Comparison of ENCODE assay signal across 10 cellular contexts in the genomic region with DNA sequence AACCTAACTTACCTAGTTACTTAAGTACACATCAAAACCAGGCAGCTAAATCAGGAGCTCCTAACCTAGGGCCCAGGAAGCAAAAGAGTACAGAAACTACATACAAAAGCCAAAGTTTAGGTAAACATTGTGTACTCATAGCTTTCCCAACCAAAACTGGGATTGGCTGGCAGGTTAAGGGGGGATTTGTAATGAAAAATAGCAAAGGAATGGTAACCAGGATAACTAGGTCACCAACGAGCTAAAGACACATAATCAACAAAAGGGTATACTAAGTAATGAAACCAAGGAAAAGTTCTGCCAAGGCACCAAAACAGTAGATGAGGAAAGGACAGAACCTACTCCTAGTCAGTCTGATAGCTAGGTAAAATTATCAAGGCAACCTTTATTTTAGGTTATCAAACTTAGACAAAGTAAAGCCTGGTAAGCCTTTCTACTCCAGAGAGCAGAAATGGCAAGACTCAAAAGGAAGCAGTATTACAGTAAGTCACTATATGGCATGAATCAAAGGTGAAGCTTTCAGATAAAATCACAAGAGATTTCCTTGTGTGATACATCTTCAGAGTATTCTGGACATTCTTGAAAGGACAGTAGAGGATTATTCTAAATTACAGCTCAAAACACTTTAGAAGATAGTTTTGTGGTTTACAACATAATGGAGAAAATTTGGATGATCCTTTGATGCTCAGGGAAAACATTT. TPM values are rescaled to one million over a fixed set of nuclear protein-coding genes. Genes with fewer than 3 reads are reported as not detected.
DNase-seq lines count a peak whose midpoint lies in the region; ATAC-seq, FAIRE-seq and TF ChIP-seq lines count a peak whose summit lies in the region.
"Had no signal": no experiment of that assay in that cellular context is flagged by ENCODE, and none has a peak within 500 bp of the region (broad histone marks: within the 10 kb centered on the region; RNA-seq: fewer than 3 reads in every experiment).

No MANE protein-coding gene starts in this region.

- TF ChIP-seq RAD21 in GM12878 (IDR thresholded peaks at IDR 0.05; ENCODE audit: insufficient read depth, low read depth, low read length): no peak

- CTCF ChIA-PET in GM12878 (lab: Yijun Ruan, JAX): interaction anchor here (0.9 to 9.3 kb wide), 8 partner anchors 9 to 688 kb away, joined by 3 to 87 read pairs (median 3); partner anchors contain the start of gene TRA2B

- no TSS peak for BruUV-seq in GM12878 (replicated peaks; lab: Mats Ljungman, UMichigan)

- no peak for TF ChIP-seq EP300 in GM12878 (IDR thresholded peaks at IDR 0.05; ENCODE audit: borderline replicate concordance in 1 of 2, control insufficient read depth in 1 of 2, low read depth in 2 of 2, low read length in 2 of 2)

- FAIRE-seq in GM12878 (lab: Jason Lieb, UNC): no peak

- no peak overlapping the region for H2BK120ac ChIP-seq in mesenchymal stem cell (ENCODE audit: low read depth, low read length)

- H4K91ac ChIP-seq in mesenchymal stem cell (ENCODE audit: low read length): no peak overlapping the region

- H3K27me3 ChIP-seq in left ventricle myocardium inferior (ENCODE audit: low read depth) (no peaks in the 10 kb centered on the region), GM12878 (replicated peaks in 1 of 2; ENCODE audit: control insufficient read depth in 2 of 2, insufficient read depth in 2 of 2, low read length in 1 of 2) (no peaks in the 10 kb centered on the region), mesenchymal stem cell (ENCODE audit: control insufficient read depth in 1 of 2, insufficient read depth in 1 of 2, low read length in 2 of 2) (no peaks in the 10 kb centered on the region), vagina (no peaks in the 10 kb centered on the region)
- H3K27me3 ChIP-seq: right atrium auricular region had no signal

- POLR2A ChIA-PET in GM12878 (lab: Charles Lee): interaction anchor here (0.7 to 1.9 kb wide), 6 partner anchors 8 to 15 kb away, joined by 3 to 12 read pairs (median 4); partner anchors contain the start of gene TRA2B

- H4K8ac ChIP-seq in mesenchymal stem cell (ENCODE audit: low read length): no peak overlapping the region

- 0% methylated on average over 1 of the region's 1 CpG for WGBS in GM12878 (ENCODE audit: insufficient coverage, insufficient replicate concordance, low lambda C conversion rate, missing lambda C conversion rate)
- WGBS in mesenchymal stem cell: no CpG with 5 or more reads among the region's 1 CpG

- no peak overlapping the region for H2BK15ac ChIP-seq in mesenchymal stem cell (ENCODE audit: low read depth, poor library complexity, severe bottlenecking)

- H4K20me1 ChIP-seq in GM12878 (ENCODE audit: control insufficient read depth, insufficient read depth): peaks cover 43% of the 10 kb centered on the region

- H3K79me2 ChIP-seq in GM12878 (ENCODE audit: control insufficient read depth, insufficient read depth, low read length): peaks cover 100% of the 10 kb centered on the region

- no peak overlapping the region for H3K14ac ChIP-seq in mesenchymal stem cell (ENCODE audit: low read length in 2 of 2)

- H3K4me2 ChIP-seq in GM12878 (ENCODE audit: control insufficient read depth, insufficient read depth): peak overlapping the region; percentile 77
- no peak overlapping the region for H3K4me2 ChIP-seq in mesenchymal stem cell (ENCODE audit: low read length, poor library complexity, severe bottlenecking)

- H3K18ac ChIP-seq in mesenchymal stem cell (ENCODE audit: low read depth in 1 of 2, low read length in 2 of 2): no peak overlapping the region

- in situ Hi-C loops in GM12878 (cut with MboI): loop anchor here (25.0 kb wide), 1 partner anchor 860 kb away; the partner anchor contains the start of gene EIF4A2

- no peak overlapping the region for H3K23ac ChIP-seq in mesenchymal stem cell (ENCODE audit: low read length in 2 of 2)

- H3K4me1 ChIP-seq in left ventricle myocardium inferior: peaks cover 93% of the 10 kb centered on the region
- peaks cover 23% of the 10 kb centered on the region for H3K4me1 ChIP-seq in GM12878 (ENCODE audit: control insufficient read depth, insufficient read depth, low read length)
- peaks cover 5% of the 10 kb centered on the region for H3K4me1 ChIP-seq in mesenchymal stem cell (ENCODE audit: control insufficient read depth, insufficient read depth, low read depth, low read length)
- H3K4me1 ChIP-seq in vagina: peaks cover 69% of the 10 kb centered on the region

- RAD21 ChIA-PET in GM12878 (lab: Charles Lee; ENCODE audit: unreplicated experiment): interaction anchor here (0.8 to 1.5 kb wide), 4 partner anchors 8 to 53 kb away, joined by 3 to 7 read pairs (median 4); no protein-coding TSS in a partner anchor

- intact Hi-C loops in left ventricle myocardium inferior (cut with micrococcal nuclease) (no loop called here), Right ventricle myocardium superior (cut with DNase I) (no loop called here), GM12878 (cut with micrococcal nuclease; ENCODE audit: unreplicated experiment) (no loop called here), vagina (cut with DNase I) (no loop called here)

- H3K4me3 ChIP-seq in left ventricle myocardium inferior: peak overlapping the region; percentile 98
- H3K4me3 ChIP-seq in GM12878: peak overlapping the region; percentile 59
- H3K4me3 ChIP-seq in mesenchymal stem cell (ENCODE audit: insufficient read depth in 1 of 2, low read depth in 1 of 2, low read length in 2 of 2): peak overlapping the region in 1 of 2 experiments; percentile 51
- H3K4me3 ChIP-seq in vagina: peak overlapping the region in 1 of 2 donors; percentile 9
- H3K4me3 ChIP-seq: right atrium auricular region had no signal

- TF ChIP-seq CTCF in left ventricle myocardium inferior (IDR thresholded peaks at IDR 0.05; ENCODE audit: borderline replicate concordance) (no peak), GM12878 (IDR thresholded peaks at IDR 0.05 in 2 of 3, conservative IDR thresholded peaks at IDR 0.05 in 1 of 3; ENCODE audit: control insufficient read depth in 2 of 3, extremely low read depth in 1 of 3, insufficient read depth in 1 of 3, low read depth in 3 of 3, low read length in 3 of 3) (no peak), vagina (IDR thresholded peaks at IDR 0.05) (no peak)

- DNase-seq in left ventricle myocardium inferior: no peak
- no peak for DNase-seq in Right ventricle myocardium superior
- DNase-seq in GM12878 (ENCODE audit: low read depth, low spot score): no peak
- DNase-seq in mesenchymal stem cell: peak; percentile 38
- no peak for DNase-seq in vagina (ENCODE audit: extremely low spot score in 2 of 2)
- DNase-seq in NCI-H2081 treated with DMSO at 0.1 percent for 48 hours (lab: John Stamatoyannopoulos, UW): no peak
- DNase-seq in NCI-H1092 (lab: John Stamatoyannopoulos, UW): no peak
- DNase-seq: substantia nigra had no signal

- no peaks in the 10 kb centered on the region for H3K9me3 ChIP-seq in left ventricle myocardium inferior (replicated peaks)
- H3K9me3 ChIP-seq in GM12878 (replicated peaks; ENCODE audit: control insufficient read depth, insufficient read depth, low read length): no peaks in the 10 kb centered on the region
- H3K9me3 ChIP-seq in mesenchymal stem cell (ENCODE audit: control insufficient read depth, low read length): no peaks in the 10 kb centered on the region
- no peaks in the 10 kb centered on the region for H3K9me3 ChIP-seq in vagina
- H3K9me3 ChIP-seq: right atrium auricular region had no signal

- no peak for TF ChIP-seq POLR2A in GM12878 (IDR thresholded peaks at IDR 0.05; ENCODE audit: low read depth, low read length)
- no peak for TF ChIP-seq POLR2A in vagina (IDR thresholded peaks at IDR 0.05)

- H2AFZ ChIP-seq in GM12878 (ENCODE audit: control insufficient read depth, low read depth, low read length) (no peak overlapping the region), mesenchymal stem cell (ENCODE audit: low read depth, low read length) (no peak overlapping the region)

- H3K4ac ChIP-seq in mesenchymal stem cell (ENCODE audit: low read depth in 1 of 2, low read length in 2 of 2): no peak overlapping the region

- H3K79me1 ChIP-seq in mesenchymal stem cell (replicated peaks; ENCODE audit: low read length, poor library complexity, severe bottlenecking): no peaks in the 10 kb centered on the region

- H3K36me3 ChIP-seq in left ventricle myocardium inferior: peaks cover 29% of the 10 kb centered on the region
- peaks cover 13 to 51% of the 10 kb centered on the region in 2 experiments for H3K36me3 ChIP-seq in GM12878 (ENCODE audit: control insufficient read depth in 2 of 2, insufficient read depth in 2 of 2, low read length in 1 of 2)
- peaks cover 14 to 57% of the 10 kb centered on the region in 2 experiments for H3K36me3 ChIP-seq in mesenchymal stem cell (ENCODE audit: control insufficient read depth in 1 of 2, insufficient read depth in 2 of 2, low read depth in 1 of 2, low read length in 2 of 2)
- H3K36me3 ChIP-seq in vagina: peaks cover 0 to 36% of the 10 kb centered on the region in 2 donors

- no peak overlapping the region for H2AK5ac ChIP-seq in mesenchymal stem cell (ENCODE audit: low read length, severe bottlenecking)

- H2BK5ac ChIP-seq in mesenchymal stem cell (ENCODE audit: low read depth, low read length, poor library complexity, severe bottlenecking): no peak overlapping the region

- no peak overlapping the region for H2BK12ac ChIP-seq in mesenchymal stem cell (ENCODE audit: low read length in 2 of 2)

- SMC1A ChIA-PET in GM12878 (lab: Charles Lee; ENCODE audit: uncharacterized antibody, unreplicated experiment): interaction anchor here (1.0 to 3.7 kb wide), 7 partner anchors 9 to 267 kb away, joined by 3 to 20 read pairs (median 9); no protein-coding TSS in a partner anchor

- H3K9ac ChIP-seq in GM12878 (ENCODE audit: control insufficient read depth, insufficient read depth, low read length): no peak overlapping the region
- peak overlapping the region; percentile 35 for H3K9ac ChIP-seq in mesenchymal stem cell (ENCODE audit: low read length)

- H3K27ac ChIP-seq in left ventricle myocardium inferior (replicated peaks) (peak overlapping the region; percentile 4), GM12878 (ENCODE audit: control insufficient read depth, insufficient read depth) (no peak overlapping the region), mesenchymal stem cell (ENCODE audit: low read length, poor library complexity, severe bottlenecking) (no peak overlapping the region), vagina (peak overlapping the region; percentile 20)

- no peak for ATAC-seq in Right ventricle myocardium superior (ENCODE audit: poor library complexity)
- ATAC-seq in GM12878: peak; percentile 1; the same call in 1 of the 3 replicates
- ATAC-seq in HG02763 (IDR thresholded peaks at IDR 0.05; ENCODE audit: unreplicated experiment): no peak

RNA-seq across cellular contexts. Expression of gene TRA2B, which starts 10.2 kb away (rescaled TPM):
- total RNA-seq in left ventricle myocardium inferior (42.7 TPM), Right ventricle myocardium superior (41.4 TPM), GM12878 (2014; rRNA removed) (302 and 313 TPM in 2 replicates), GM12878 (2014; rRNA removed; fragmentation: Illumina TruSeq; extraction: Trizol) (286 and 317 TPM in 2 replicates), GM12878 (2021) (213 and 233 TPM in 2 replicates), vagina (145 TPM)
- 623 and 632 TPM in 2 replicates for total RNA-seq in GM12878 (2013; cell fraction: nucleolus; rRNA removed)
- polyA plus RNA-seq in GM12878 (2011; ENCODE audit: low read depth): 121 TPM
- polyA plus RNA-seq in GM12878 (2011; rRNA removed) (284 and 406 TPM in 2 replicates), GM12878 (2014; fragmentation: Illumina TruSeq; extraction: Trizol) (271 and 356 TPM in 2 replicates), GM12878 (2014; fragmentation: Nextera tagmentation; extraction: Ambion mirVana) (100 to 1,000 TPM; 130 to 153 TPM), GM12878 (2014; rRNA removed) (267 and 277 TPM in 2 replicates), GM12878 (2016; fragmentation: Nextera tagmentation; extraction: Ambion mirVana) (100 to 1,000 TPM; 285 to 291 TPM)
- polyA plus RNA-seq in GM12878 (2011; cell fraction: cytosol; rRNA removed): 144 and 166 TPM in 2 replicates
- polyA plus RNA-seq in GM12878 (2011; cell fraction: nucleus; rRNA removed): 281 and 356 TPM in 2 replicates
- polyA plus RNA-seq in GM12878 (2012): 129 and 187 TPM in 2 replicates
- 214 and 234 TPM in 2 replicates for polyA minus RNA-seq in GM12878 (2011; rRNA and poly(A)+ RNA removed)
- 134 and 165 TPM in 2 replicates for polyA minus RNA-seq in GM12878 (2011; cell fraction: cytosol; rRNA and poly(A)+ RNA removed)
- polyA minus RNA-seq in GM12878 (2011; cell fraction: nucleus; rRNA and poly(A)+ RNA removed): 363 and 564 TPM in 2 replicates
- polyA plus RNA-seq in mesenchymal stem cell (2013, experiment 1 of 2): 130 TPM
- polyA plus RNA-seq in mesenchymal stem cell (2013, experiment 2 of 2): 133 TPM

Comparison
In these comparisons a context has a peak if more than half of its experiments do, and no peak if none do; other contexts are left out.
1. H3K27ac ChIP-seq: peak in left ventricle myocardium inferior (single experiment) and vagina (single experiment); none in GM12878 (single experiment) and mesenchymal stem cell (single experiment).